1 cellular context compared by ENCODE assay signal in genomic region chr7:20219446-20220292, GRCh38.
TF ChIP-seq lines count a peak whose summit lies in the region.

No MANE protein-coding gene starts in this region.

TF ChIP-seq in HepG2, 621 proteins besides CTCF, POLR2A, EP300 and RAD21 (continued from another document and continues in another):
- TF ChIP-seq, protein P1, sequence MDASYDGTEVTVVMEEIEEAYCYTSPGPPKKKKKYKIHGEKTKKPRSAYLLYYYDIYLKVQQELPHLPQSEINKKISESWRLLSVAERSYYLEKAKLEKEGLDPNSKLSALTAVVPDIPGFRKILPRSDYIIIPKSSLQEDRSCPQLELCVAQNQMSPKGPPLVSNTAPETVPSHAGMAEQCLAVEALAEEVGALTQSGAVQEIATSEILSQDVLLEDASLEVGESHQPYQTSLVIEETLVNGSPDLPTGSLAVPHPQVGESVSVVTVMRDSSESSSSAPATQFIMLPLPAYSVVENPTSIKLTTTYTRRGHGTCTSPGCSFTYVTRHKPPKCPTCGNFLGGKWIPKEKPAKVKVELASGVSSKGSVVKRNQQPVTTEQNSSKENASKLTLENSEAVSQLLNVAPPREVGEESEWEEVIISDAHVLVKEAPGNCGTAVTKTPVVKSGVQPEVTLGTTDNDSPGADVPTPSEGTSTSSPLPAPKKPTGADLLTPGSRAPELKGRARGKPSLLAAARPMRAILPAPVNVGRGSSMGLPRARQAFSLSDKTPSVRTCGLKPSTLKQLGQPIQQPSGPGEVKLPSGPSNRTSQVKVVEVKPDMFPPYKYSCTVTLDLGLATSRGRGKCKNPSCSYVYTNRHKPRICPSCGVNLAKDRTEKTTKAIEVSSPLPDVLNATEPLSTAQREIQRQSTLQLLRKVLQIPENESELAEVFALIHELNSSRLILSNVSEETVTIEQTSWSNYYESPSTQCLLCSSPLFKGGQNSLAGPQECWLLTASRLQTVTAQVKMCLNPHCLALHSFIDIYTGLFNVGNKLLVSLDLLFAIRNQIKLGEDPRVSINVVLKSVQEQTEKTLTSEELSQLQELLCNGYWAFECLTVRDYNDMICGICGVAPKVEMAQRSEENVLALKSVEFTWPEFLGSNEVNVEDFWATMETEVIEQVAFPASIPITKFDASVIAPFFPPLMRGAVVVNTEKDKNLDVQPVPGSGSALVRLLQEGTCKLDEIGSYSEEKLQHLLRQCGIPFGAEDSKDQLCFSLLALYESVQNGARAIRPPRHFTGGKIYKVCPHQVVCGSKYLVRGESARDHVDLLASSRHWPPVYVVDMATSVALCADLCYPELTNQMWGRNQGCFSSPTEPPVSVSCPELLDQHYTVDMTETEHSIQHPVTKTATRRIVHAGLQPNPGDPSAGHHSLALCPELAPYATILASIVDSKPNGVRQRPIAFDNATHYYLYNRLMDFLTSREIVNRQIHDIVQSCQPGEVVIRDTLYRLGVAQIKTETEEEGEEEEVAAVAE (CRISPR knock-in tag; IDR thresholded peaks at IDR 0.05; ENCODE audit: borderline replicate concordance): no peak; the same call in 1 of the 2 replicates
- TF ChIP-seq KMT2A (CRISPR knock-in tag; IDR thresholded peaks at IDR 0.05): peak; percentile 64; the same call in 1 of the 2 replicates
- no peak for TF ChIP-seq SMAD9 (CRISPR knock-in tag; IDR thresholded peaks at IDR 0.05)
- peak; percentile 38; the same call in 1 of the 2 replicates for TF ChIP-seq SP5 (CRISPR knock-in tag; IDR thresholded peaks at IDR 0.05; ENCODE audit: borderline replicate concordance, low read depth)
- peak; percentile 84 for TF ChIP-seq ZNF264 (CRISPR knock-in tag; IDR thresholded peaks at IDR 0.05)
- no peak for TF ChIP-seq ATRX (CRISPR knock-in tag; IDR thresholded peaks at IDR 0.05; ENCODE audit: borderline replicate concordance)
- TF ChIP-seq MAFK (conservative IDR thresholded peaks at IDR 0.05 in 1 of 2, IDR thresholded peaks at IDR 0.05 in 1 of 2; ENCODE audit: low read length in 2 of 2): peak; percentile 65 to 74
- no peak for TF ChIP-seq ZNF451 (CRISPR knock-in tag; IDR thresholded peaks at IDR 0.05)
- TF ChIP-seq, protein P2, sequence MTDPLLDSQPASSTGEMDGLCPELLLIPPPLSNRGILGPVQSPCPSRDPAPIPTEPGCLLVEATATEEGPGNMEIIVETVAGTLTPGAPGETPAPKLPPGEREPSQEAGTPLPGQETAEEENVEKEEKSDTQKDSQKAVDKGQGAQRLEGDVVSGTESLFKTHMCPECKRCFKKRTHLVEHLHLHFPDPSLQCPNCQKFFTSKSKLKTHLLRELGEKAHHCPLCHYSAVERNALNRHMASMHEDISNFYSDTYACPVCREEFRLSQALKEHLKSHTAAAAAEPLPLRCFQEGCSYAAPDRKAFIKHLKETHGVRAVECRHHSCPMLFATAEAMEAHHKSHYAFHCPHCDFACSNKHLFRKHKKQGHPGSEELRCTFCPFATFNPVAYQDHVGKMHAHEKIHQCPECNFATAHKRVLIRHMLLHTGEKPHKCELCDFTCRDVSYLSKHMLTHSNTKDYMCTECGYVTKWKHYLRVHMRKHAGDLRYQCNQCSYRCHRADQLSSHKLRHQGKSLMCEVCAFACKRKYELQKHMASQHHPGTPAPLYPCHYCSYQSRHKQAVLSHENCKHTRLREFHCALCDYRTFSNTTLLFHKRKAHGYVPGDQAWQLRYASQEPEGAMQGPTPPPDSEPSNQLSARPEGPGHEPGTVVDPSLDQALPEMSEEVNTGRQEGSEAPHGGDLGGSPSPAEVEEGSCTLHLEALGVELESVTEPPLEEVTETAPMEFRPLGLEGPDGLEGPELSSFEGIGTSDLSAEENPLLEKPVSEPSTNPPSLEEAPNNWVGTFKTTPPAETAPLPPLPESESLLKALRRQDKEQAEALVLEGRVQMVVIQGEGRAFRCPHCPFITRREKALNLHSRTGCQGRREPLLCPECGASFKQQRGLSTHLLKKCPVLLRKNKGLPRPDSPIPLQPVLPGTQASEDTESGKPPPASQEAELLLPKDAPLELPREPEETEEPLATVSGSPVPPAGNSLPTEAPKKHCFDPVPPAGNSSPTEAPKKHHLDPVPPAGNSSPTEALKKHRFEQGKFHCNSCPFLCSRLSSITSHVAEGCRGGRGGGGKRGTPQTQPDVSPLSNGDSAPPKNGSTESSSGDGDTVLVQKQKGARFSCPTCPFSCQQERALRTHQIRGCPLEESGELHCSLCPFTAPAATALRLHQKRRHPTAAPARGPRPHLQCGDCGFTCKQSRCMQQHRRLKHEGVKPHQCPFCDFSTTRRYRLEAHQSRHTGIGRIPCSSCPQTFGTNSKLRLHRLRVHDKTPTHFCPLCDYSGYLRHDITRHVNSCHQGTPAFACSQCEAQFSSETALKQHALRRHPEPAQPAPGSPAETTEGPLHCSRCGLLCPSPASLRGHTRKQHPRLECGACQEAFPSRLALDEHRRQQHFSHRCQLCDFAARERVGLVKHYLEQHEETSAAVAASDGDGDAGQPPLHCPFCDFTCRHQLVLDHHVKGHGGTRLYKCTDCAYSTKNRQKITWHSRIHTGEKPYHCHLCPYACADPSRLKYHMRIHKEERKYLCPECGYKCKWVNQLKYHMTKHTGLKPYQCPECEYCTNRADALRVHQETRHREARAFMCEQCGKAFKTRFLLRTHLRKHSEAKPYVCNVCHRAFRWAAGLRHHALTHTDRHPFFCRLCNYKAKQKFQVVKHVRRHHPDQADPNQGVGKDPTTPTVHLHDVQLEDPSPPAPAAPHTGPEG (CRISPR knock-in tag; IDR thresholded peaks at IDR 0.05): no peak; the same call in 1 of the 2 replicates
- TF ChIP-seq KLF15 (CRISPR knock-in tag; IDR thresholded peaks at IDR 0.05; ENCODE audit: borderline replicate concordance): no peak
- TF ChIP-seq ZNF878 (CRISPR knock-in tag; IDR thresholded peaks at IDR 0.05): no peak
- peak; percentile 73; the same call in 1 of the 2 replicates for TF ChIP-seq TBX3 (IDR thresholded peaks at IDR 0.05; ENCODE audit: borderline replicate concordance)
- TF ChIP-seq, protein P3, sequence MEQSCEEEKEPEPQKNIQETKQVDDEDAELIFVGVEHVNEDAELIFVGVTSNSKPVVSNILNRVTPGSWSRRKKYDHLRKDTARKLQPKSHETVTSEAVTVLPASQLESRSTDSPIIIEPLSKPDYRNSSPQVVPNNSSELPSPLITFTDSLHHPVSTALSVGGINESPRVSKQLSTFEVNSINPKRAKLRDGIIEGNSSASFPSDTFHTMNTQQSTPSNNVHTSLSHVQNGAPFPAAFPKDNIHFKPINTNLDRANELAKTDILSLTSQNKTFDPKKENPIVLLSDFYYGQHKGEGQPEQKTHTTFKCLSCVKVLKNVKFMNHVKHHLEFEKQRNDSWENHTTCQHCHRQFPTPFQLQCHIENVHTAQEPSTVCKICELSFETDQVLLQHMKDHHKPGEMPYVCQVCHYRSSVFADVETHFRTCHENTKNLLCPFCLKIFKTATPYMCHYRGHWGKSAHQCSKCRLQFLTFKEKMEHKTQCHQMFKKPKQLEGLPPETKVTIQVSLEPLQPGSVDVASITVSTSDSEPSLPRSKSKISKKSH (CRISPR knock-in tag; IDR thresholded peaks at IDR 0.05; ENCODE audit: borderline replicate concordance): no peak; the same call in 1 of the 2 replicates
- no peak for TF ChIP-seq NFRKB (IDR thresholded peaks at IDR 0.05)
- TF ChIP-seq YY1 (IDR thresholded peaks at IDR 0.05; ENCODE audit: insufficient read depth, insufficient replicate concordance, low read depth, low read length): peak; percentile 69
- no peak for TF ChIP-seq RFXANK (CRISPR knock-in tag; IDR thresholded peaks at IDR 0.05)
- TF ChIP-seq ZNF768 (CRISPR knock-in tag; IDR thresholded peaks at IDR 0.05): no peak
- no peak for TF ChIP-seq POLR2AphosphoS5 (IDR thresholded peaks at IDR 0.05; ENCODE audit: low read depth, low read length)
- TF ChIP-seq, protein P4, sequence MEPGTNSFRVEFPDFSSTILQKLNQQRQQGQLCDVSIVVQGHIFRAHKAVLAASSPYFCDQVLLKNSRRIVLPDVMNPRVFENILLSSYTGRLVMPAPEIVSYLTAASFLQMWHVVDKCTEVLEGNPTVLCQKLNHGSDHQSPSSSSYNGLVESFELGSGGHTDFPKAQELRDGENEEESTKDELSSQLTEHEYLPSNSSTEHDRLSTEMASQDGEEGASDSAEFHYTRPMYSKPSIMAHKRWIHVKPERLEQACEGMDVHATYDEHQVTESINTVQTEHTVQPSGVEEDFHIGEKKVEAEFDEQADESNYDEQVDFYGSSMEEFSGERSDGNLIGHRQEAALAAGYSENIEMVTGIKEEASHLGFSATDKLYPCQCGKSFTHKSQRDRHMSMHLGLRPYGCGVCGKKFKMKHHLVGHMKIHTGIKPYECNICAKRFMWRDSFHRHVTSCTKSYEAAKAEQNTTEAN (CRISPR knock-in tag; conservative IDR thresholded peaks at IDR 0.05): peak; percentile 81; the same call in 1 of the 2 replicates
- 0 out of 2 replicates have a peak, but pooled peaks have one; percentile 22 for TF ChIP-seq ZNF3 (CRISPR knock-in tag; IDR thresholded peaks at IDR 0.05)
- no peak for TF ChIP-seq MEIS1 (CRISPR knock-in tag; IDR thresholded peaks at IDR 0.05; ENCODE audit: borderline replicate concordance)
- peak; percentile 61; the same call in 1 of the 2 replicates for TF ChIP-seq YEATS4 (CRISPR knock-in tag; IDR thresholded peaks at IDR 0.05; ENCODE audit: borderline replicate concordance)
- no peak for TF ChIP-seq KLF11 (CRISPR knock-in tag; IDR thresholded peaks at IDR 0.05)
- TF ChIP-seq ZNF563 (CRISPR knock-in tag; IDR thresholded peaks at IDR 0.05): peak; percentile 60; the same call in 1 of the 2 replicates
- no peak for TF ChIP-seq ATF7 (IDR thresholded peaks at IDR 0.05)
- TF ChIP-seq ATF7 (CRISPR knock-in tag; IDR thresholded peaks at IDR 0.05): 0 out of 2 replicates have a peak, but pooled peaks have one; percentile 27
- TF ChIP-seq, protein P5, sequence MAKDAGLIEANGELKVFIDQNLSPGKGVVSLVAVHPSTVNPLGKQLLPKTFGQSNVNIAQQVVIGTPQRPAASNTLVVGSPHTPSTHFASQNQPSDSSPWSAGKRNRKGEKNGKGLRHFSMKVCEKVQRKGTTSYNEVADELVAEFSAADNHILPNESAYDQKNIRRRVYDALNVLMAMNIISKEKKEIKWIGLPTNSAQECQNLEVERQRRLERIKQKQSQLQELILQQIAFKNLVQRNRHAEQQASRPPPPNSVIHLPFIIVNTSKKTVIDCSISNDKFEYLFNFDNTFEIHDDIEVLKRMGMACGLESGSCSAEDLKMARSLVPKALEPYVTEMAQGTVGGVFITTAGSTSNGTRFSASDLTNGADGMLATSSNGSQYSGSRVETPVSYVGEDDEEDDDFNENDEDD (CRISPR knock-in tag; IDR thresholded peaks at IDR 0.05; ENCODE audit: borderline replicate concordance): peak; percentile 27; the same call in 1 of the 2 replicates
- TF ChIP-seq ESRRA (CRISPR knock-in tag; IDR thresholded peaks at IDR 0.05; ENCODE audit: low read depth): no peak; the same call in 1 of the 2 replicates
- no peak for TF ChIP-seq TBP (CRISPR knock-in tag; IDR thresholded peaks at IDR 0.05)
- TF ChIP-seq, protein P6, sequence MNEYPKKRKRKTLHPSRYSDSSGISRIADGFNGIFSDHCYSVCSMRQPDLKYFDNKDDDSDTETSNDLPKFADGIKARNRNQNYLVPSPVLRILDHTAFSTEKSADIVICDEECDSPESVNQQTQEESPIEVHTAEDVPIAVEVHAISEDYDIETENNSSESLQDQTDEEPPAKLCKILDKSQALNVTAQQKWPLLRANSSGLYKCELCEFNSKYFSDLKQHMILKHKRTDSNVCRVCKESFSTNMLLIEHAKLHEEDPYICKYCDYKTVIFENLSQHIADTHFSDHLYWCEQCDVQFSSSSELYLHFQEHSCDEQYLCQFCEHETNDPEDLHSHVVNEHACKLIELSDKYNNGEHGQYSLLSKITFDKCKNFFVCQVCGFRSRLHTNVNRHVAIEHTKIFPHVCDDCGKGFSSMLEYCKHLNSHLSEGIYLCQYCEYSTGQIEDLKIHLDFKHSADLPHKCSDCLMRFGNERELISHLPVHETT (CRISPR knock-in tag; conservative IDR thresholded peaks at IDR 0.05): no peak
- no peak for TF ChIP-seq SRSF9 (IDR thresholded peaks at IDR 0.05; ENCODE audit: borderline replicate concordance, insufficient read depth, low read depth, low read length, poor library complexity, severe bottlenecking)
- TF ChIP-seq NFKB2 (CRISPR knock-in tag; IDR thresholded peaks at IDR 0.05; ENCODE audit: borderline replicate concordance): no peak; the same call in 1 of the 2 replicates
- no peak for TF ChIP-seq ZSCAN22 (CRISPR knock-in tag; IDR thresholded peaks at IDR 0.05)
- TF ChIP-seq FOXC1 (CRISPR knock-in tag; IDR thresholded peaks at IDR 0.05; ENCODE audit: borderline replicate concordance): no peak
- TF ChIP-seq, protein P7, sequence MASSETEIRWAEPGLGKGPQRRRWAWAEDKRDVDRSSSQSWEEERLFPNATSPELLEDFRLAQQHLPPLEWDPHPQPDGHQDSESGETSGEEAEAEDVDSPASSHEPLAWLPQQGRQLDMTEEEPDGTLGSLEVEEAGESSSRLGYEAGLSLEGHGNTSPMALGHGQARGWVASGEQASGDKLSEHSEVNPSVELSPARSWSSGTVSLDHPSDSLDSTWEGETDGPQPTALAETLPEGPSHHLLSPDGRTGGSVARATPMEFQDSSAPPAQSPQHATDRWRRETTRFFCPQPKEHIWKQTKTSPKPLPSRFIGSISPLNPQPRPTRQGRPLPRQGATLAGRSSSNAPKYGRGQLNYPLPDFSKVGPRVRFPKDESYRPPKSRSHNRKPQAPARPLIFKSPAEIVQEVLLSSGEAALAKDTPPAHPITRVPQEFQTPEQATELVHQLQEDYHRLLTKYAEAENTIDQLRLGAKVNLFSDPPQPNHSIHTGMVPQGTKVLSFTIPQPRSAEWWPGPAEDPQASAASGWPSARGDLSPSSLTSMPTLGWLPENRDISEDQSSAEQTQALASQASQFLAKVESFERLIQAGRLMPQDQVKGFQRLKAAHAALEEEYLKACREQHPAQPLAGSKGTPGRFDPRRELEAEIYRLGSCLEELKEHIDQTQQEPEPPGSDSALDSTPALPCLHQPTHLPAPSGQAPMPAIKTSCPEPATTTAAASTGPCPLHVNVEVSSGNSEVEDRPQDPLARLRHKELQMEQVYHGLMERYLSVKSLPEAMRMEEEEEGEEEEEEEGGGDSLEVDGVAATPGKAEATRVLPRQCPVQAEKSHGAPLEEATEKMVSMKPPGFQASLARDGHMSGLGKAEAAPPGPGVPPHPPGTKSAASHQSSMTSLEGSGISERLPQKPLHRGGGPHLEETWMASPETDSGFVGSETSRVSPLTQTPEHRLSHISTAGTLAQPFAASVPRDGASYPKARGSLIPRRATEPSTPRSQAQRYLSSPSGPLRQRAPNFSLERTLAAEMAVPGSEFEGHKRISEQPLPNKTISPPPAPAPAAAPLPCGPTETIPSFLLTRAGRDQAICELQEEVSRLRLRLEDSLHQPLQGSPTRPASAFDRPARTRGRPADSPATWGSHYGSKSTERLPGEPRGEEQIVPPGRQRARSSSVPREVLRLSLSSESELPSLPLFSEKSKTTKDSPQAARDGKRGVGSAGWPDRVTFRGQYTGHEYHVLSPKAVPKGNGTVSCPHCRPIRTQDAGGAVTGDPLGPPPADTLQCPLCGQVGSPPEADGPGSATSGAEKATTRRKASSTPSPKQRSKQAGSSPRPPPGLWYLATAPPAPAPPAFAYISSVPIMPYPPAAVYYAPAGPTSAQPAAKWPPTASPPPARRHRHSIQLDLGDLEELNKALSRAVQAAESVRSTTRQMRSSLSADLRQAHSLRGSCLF (CRISPR knock-in tag; IDR thresholded peaks at IDR 0.05; ENCODE audit: borderline replicate concordance): no peak; the same call in 1 of the 2 replicates
- peak; percentile 80 for TF ChIP-seq ZNF501 (CRISPR knock-in tag; IDR thresholded peaks at IDR 0.05)
- 0 out of 2 replicates have a peak, but pooled peaks have one; percentile 29 for TF ChIP-seq BRF2 (CRISPR knock-in tag; IDR thresholded peaks at IDR 0.05)
